ENCODE assay signal across 8 cellular contexts in the genomic region with DNA sequence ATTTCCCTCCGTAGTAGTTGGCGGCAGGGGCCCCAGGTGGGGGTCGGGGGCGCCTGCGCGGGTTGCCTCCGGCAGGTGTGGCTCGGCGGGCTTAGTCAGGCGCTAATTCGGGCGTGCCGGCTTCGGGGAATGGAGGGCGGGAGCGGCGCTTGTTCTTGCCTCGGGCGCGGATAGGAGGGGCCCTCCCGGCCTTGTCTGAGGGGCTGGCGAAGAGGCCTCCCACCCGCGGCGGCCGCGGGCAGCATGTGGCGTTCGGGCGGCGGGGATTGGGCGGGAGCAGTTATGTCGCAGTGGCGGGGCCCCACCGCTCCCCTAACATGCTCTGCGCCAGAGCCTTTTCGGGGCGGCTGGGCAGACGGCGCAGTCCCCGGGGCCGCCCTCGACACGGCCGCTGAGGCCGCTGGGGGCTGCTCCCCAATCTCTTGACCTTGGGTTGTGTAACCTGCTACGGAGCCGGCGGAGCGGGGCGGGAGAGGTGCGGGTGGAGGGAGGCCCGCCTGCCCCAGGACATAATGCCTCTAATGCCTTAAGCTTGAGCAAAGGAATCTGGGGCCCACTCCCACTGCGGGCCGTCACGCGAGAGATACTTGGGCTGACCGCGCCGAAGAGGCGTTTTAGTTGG. TPM values are rescaled to one million over a fixed set of nuclear protein-coding genes. Genes with fewer than 3 reads are reported as not detected.
DNase-seq lines count a peak whose midpoint lies in the region; ATAC-seq lines count a peak whose summit lies in the region.

No MANE protein-coding gene starts in this region.

- no peaks in the 10 kb centered on the region for H3K9me3 Mint-ChIP-seq in activated CD4-positive, alpha-beta memory T cell treated with anti-CD3 and anti-CD28 coated beads, Interleukin-2, amount 10 ng/mL, durations not matched to agents 7 days and 5 days
- no peaks in the 10 kb centered on the region for H3K9me3 Mint-ChIP-seq in memory B cell

- POLR2A ChIA-PET in activated CD4-positive, alpha-beta memory T cell treated with anti-CD3 and anti-CD28 coated beads, Interleukin-2, amount 10 ng/mL, durations not matched to agents 7 days and 5 days (lab: Charles Lee): interaction anchor here (0.8 to 11.2 kb wide), 31 partner anchors 7 to 1493 kb away, joined by 3 to 813 read pairs (median 7); partner anchors contain the start of genes CDK19, GTF3C6 and RPF2

- no peaks in the 10 kb centered on the region for H3K36me3 ChIP-seq in duodenal mucosa (ENCODE audit: control insufficient read depth in 1 of 2, insufficient read depth in 2 of 2, low read length in 2 of 2)

- ATAC-seq in GM21723 (IDR thresholded peaks at IDR 0.05; ENCODE audit: unreplicated experiment) (peak; percentile 25), memory B cell (ENCODE audit: low read depth) (peak; percentile 30)

- H3K27me3 Mint-ChIP-seq in activated CD4-positive, alpha-beta memory T cell treated with anti-CD3 and anti-CD28 coated beads, Interleukin-2, amount 10 ng/mL, durations not matched to agents 7 days and 5 days: no peaks in the 10 kb centered on the region
- no peaks in the 10 kb centered on the region for H3K27me3 Mint-ChIP-seq in memory B cell

- peak overlapping the region; percentile 93 to 95 for H3K4me3 ChIP-seq in duodenal mucosa (ENCODE audit: low read depth in 1 of 2, low read length in 2 of 2)

- no peaks in the 10 kb centered on the region for H3K27me3 ChIP-seq in duodenal mucosa (ENCODE audit: control insufficient read depth in 1 of 2, insufficient read depth in 2 of 2, low read length in 2 of 2)

- H3K9ac ChIP-seq in duodenal mucosa (ENCODE audit: low read depth in 1 of 2, low read length in 2 of 2): peak overlapping the region; percentile 73 to 91

- peak overlapping the region; percentile 91 for H3K27ac ChIP-seq in duodenal mucosa (ENCODE audit: low read depth, low read length)

- H3K36me3 Mint-ChIP-seq in activated CD4-positive, alpha-beta memory T cell treated with anti-CD3 and anti-CD28 coated beads, Interleukin-2, amount 10 ng/mL, durations not matched to agents 7 days and 5 days (ENCODE audit: low read depth): peaks cover 27% of the 10 kb centered on the region
- H3K36me3 Mint-ChIP-seq in memory B cell: no peaks in the 10 kb centered on the region

- H3K4me1 Mint-ChIP-seq in activated CD4-positive, alpha-beta memory T cell treated with anti-CD3 and anti-CD28 coated beads, Interleukin-2, amount 10 ng/mL, durations not matched to agents 7 days and 5 days: peaks cover 42% of the 10 kb centered on the region
- peaks cover 34% of the 10 kb centered on the region for H3K4me1 Mint-ChIP-seq in memory B cell

- H3K4me3 Mint-ChIP-seq in activated CD4-positive, alpha-beta memory T cell treated with anti-CD3 and anti-CD28 coated beads, Interleukin-2, amount 10 ng/mL, durations not matched to agents 7 days and 5 days: peak overlapping the region; percentile 90
- peak overlapping the region; percentile 93 for H3K4me3 Mint-ChIP-seq in memory B cell

- no peaks in the 10 kb centered on the region for H3K9me3 ChIP-seq in duodenal mucosa (ENCODE audit: control insufficient read depth in 1 of 2, low read length in 2 of 2)

- DNase-seq in C1 segment of cervical spinal cord (lab: John Stamatoyannopoulos, UW) (peak in 8 of 14 donors; percentile 43 to 69 (median 56)), NAMALWA (ENCODE audit: low spot score) (peak; percentile 59), memory B cell (ENCODE audit: low spot score in 2 of 2) (peak; percentile 52 to 67), inferior parietal cortex (ENCODE audit: extremely low spot score) (no peak)
- DNase-seq in activated CD4-positive, alpha-beta memory T cell treated with anti-CD3 and anti-CD28 coated beads, Interleukin-2, amount 10 ng/mL, durations not matched to agents 7 days and 5 days: peak; percentile 65
- DNase-seq in stimulated activated CD8-positive, alpha-beta memory T cell treated with anti-CD3 and anti-CD28 coated beads, Interleukin-12 subunit alpha, Interleukin-12 subunit beta, amount 100 ng/mL, for 1 hour (ENCODE audit: low read depth): peak; percentile 37

- H3K4me1 ChIP-seq in duodenal mucosa (ENCODE audit: control insufficient read depth in 1 of 2, insufficient read depth in 2 of 2, low read length in 2 of 2): peaks cover 37 to 41% of the 10 kb centered on the region in 2 donors

- H3K27ac Mint-ChIP-seq in activated CD4-positive, alpha-beta memory T cell treated with anti-CD3 and anti-CD28 coated beads, Interleukin-2, amount 10 ng/mL, durations not matched to agents 7 days and 5 days: peak overlapping the region; percentile 91
- H3K27ac Mint-ChIP-seq in memory B cell: peak overlapping the region; percentile 98

- CTCF ChIA-PET in activated CD4-positive, alpha-beta memory T cell treated with anti-CD3 and anti-CD28 coated beads, Interleukin-2, amount 10 ng/mL, durations not matched to agents 7 days and 5 days (lab: Charles Lee): interaction anchor here (0.8 to 5.5 kb wide), 6 partner anchors 61 to 347 kb away, joined by 3 to 67 read pairs (median 4); partner anchors contain the start of gene CDK19

RNA-seq across cellular contexts. Expression of gene AMD1, which starts 1.1 kb away (rescaled TPM):
- total RNA-seq in activated CD4-positive, alpha-beta memory T cell treated with anti-CD3 and anti-CD28 coated beads, Interleukin-2, amount 10 ng/mL, durations not matched to agents 7 days and 5 days: 10 to 100 TPM; 71.0 to 73.2 TPM
